16 cellular contexts compared by ENCODE assay signal in genomic region chr6:55131616-55132015, GRCh38. TPM values are rescaled to one million over a fixed set of nuclear protein-coding genes. Genes with fewer than 3 reads are reported as not detected.
A peak's percentile ranks its signal among the peaks of the same experiment; 100 is the strongest.
DNase-seq lines count a peak whose midpoint lies in the region; ATAC-seq, FAIRE-seq and TF ChIP-seq lines count a peak whose summit lies in the region.
"Had no signal": no experiment of that assay in that cellular context is flagged by ENCODE, and none has a peak within 500 bp of the region (broad histone marks: within the 10 kb centered on the region; RNA-seq: fewer than 3 reads in every experiment).

No MANE protein-coding gene starts in this region.

- peak; percentile 72 for FAIRE-seq in pancreas (lab: Jason Lieb, UNC)
- FAIRE-seq: GM12878, GM18507 had no signal

- no peaks in the 10 kb centered on the region for H3K9me2 ChIP-seq in PC-3 (replicated peaks; ENCODE audit: low read length)

- no peaks in the 10 kb centered on the region for H3K9me3 ChIP-seq in PC-3 (ENCODE audit: low read length)
- no peaks in the 10 kb centered on the region for H3K9me3 ChIP-seq in pancreas

- H3K79me2 ChIP-seq in PC-3 (ENCODE audit: low read length): no peaks in the 10 kb centered on the region

- no peaks in the 10 kb centered on the region for H3K36me3 ChIP-seq in PC-3 (ENCODE audit: low read depth, low read length)
- H3K36me3 ChIP-seq in kidney epithelial cell (ENCODE audit: control insufficient read depth, insufficient read depth, low read length): no peaks in the 10 kb centered on the region
- H3K36me3 ChIP-seq in pancreas: no peaks in the 10 kb centered on the region
- H3K36me3 ChIP-seq: BLaER1 treated with 17β-estradiol and CSF1 and Interleukin-3, amounts not matched to agents 10 nM and 100 nM had no signal

- intact Hi-C loops in PC-3 (cut with micrococcal nuclease): no loop called here
- intact Hi-C loops in pancreas (cut with DNase I): no loop called here

- 34 to 41% methylated on average over 1 of the region's 1 CpG for WGBS in pancreas, 2 donors

- H3K4me2 ChIP-seq in PC-3 (ENCODE audit: low read length): peak overlapping the region; percentile 37
- H3K4me2 ChIP-seq: BLaER1 treated with 17β-estradiol and CSF1 and Interleukin-3, amounts not matched to agents 10 nM and 100 nM had no signal

- H3K4me3 ChIP-seq in PC-3 (ENCODE audit: low read length) (no peak overlapping the region), kidney epithelial cell (ENCODE audit: low read depth, low read length) (no peak overlapping the region), pancreas (no peak overlapping the region)
- H3K4me3 ChIP-seq: BLaER1 treated with 17β-estradiol and CSF1 and Interleukin-3, amounts not matched to agents 10 nM and 100 nM; GM12878; GM23248 had no signal

- ATAC-seq in PC-3 (peak; percentile 70), pancreas (no peak), HG02763 (IDR thresholded peaks at IDR 0.05; ENCODE audit: unreplicated experiment) (no peak)
- ATAC-seq: GM12878 had no signal

- no peaks in the 10 kb centered on the region for H3F3A ChIP-seq in PC-3 (ENCODE audit: low read length, unreplicated experiment)

- no peak overlapping the region for H3K9ac ChIP-seq in PC-3 (ENCODE audit: low read length)
- H3K9ac ChIP-seq: BLaER1 treated with 17β-estradiol and CSF1 and Interleukin-3, amounts not matched to agents 10 nM and 100 nM; GM23248 had no signal

- H2AFZ ChIP-seq in PC-3 (ENCODE audit: low read length): no peak overlapping the region
- H2AFZ ChIP-seq: GM23248 had no signal

- TF ChIP-seq CTCF in PC-3 (conservative IDR thresholded peaks at IDR 0.05; ENCODE audit: low read depth, low read length) (no peak), kidney epithelial cell (IDR thresholded peaks at IDR 0.05; ENCODE audit: insufficient read depth, low read length, poor library complexity, severe bottlenecking) (no peak), pancreas (IDR thresholded peaks at IDR 0.05) (no peak)

- H3K4me1 ChIP-seq in PC-3 (ENCODE audit: insufficient read depth, low read length) (peaks cover 16% of the 10 kb centered on the region), pancreas (no peaks in the 10 kb centered on the region)

- in situ Hi-C loops in ACHN (cut with HindIII; ENCODE audit: low pct_ligation_motif_present, low pct_unique_long_range_greater_than_20kb, low sequenced_read_pairs): no loop called here

- BruUV-seq in PC-3 (replicated peaks; lab: Mats Ljungman, UMichigan): no TSS peak

- no peak overlapping the region for H3K27ac ChIP-seq in PC-3 (ENCODE audit: low read length)
- H3K27ac ChIP-seq in pancreas: no peak overlapping the region
- H3K27ac ChIP-seq: BLaER1 treated with 17β-estradiol and CSF1 and Interleukin-3, amounts not matched to agents 10 nM and 100 nM; GM23248 had no signal

- POLR2A ChIA-PET in PC-3 (lab: Charles Lee; ENCODE audit: unreplicated experiment): no interaction called here

- CTCF ChIA-PET in PC-3 (lab: Charles Lee): interaction anchor here (0.6 kb wide), 1 partner anchor 889 kb away, joined by 3 read pairs; no protein-coding TSS in a partner anchor

- DNase-seq in ACHN (peak; percentile 24), PC-3 (peak; percentile 53), kidney epithelial cell (ENCODE audit: low read depth) (peak; percentile 21), pancreas (no peak)
- no peak for DNase-seq in activated naive CD4-positive, alpha-beta T cell (lab: John Stamatoyannopoulos, UW)
- no peak for DNase-seq in activated effector memory CD4-positive, alpha-beta T cell treated with anti-CD3 and anti-CD28 coated beads, Interleukin-2, amount 50 U/mL, for 16 hours
- DNase-seq: 8988T; CD4-positive, CD25-positive, alpha-beta regulatory T cell; DMS79; GM23248; H7 had no signal

- no peaks in the 10 kb centered on the region for H3K27me3 ChIP-seq in PC-3 (ENCODE audit: low read length)
- no peaks in the 10 kb centered on the region for H3K27me3 ChIP-seq in kidney epithelial cell (ENCODE audit: control insufficient read depth, insufficient read depth, low read length)
- no peaks in the 10 kb centered on the region for H3K27me3 ChIP-seq in pancreas
- H3K27me3 ChIP-seq: BLaER1 treated with 17β-estradiol and CSF1 and Interleukin-3, amounts not matched to agents 10 nM and 100 nM had no signal

- H4K20me1 ChIP-seq in PC-3 (ENCODE audit: low read length): no peaks in the 10 kb centered on the region
- H4K20me1 ChIP-seq: BLaER1 treated with 17β-estradiol and CSF1 and Interleukin-3, amounts not matched to agents 10 nM and 100 nM had no signal

RNA-seq across cellular contexts. Expression of gene HCRTR2, which starts 42.7 kb away (rescaled TPM):
- total RNA-seq in PC-3 (2014; rRNA removed) (not detected in 2 replicates), kidney epithelial cell (not detected in 2 replicates), pancreas (not detected)
- polyA plus RNA-seq in pancreas: not detected
- total RNA-seq: CD4-positive, CD25-positive, alpha-beta regulatory T cell; G401; GM12878; GM23248 had no signal
- polyA plus RNA-seq: CD4-positive, CD25-positive, alpha-beta regulatory T cell; GM12878; GM23248 had no signal

Comparison
In these comparisons a context has a peak if more than half of its experiments do, and no peak if none do; other contexts are left out.
1. DNase-seq: peak in ACHN (single experiment), PC-3 (single experiment) and kidney epithelial cell (single experiment); none in pancreas (0 of 6), activated naive CD4-positive, alpha-beta T cell (0 of 4) and activated effector memory CD4-positive, alpha-beta T cell treated with anti-CD3 and anti-CD28 coated beads, Interleukin-2, amount 50 U/mL, for 16 hours (single experiment).